Comparison of ENCODE assay signal across 23 cellular contexts in the genomic region with DNA sequence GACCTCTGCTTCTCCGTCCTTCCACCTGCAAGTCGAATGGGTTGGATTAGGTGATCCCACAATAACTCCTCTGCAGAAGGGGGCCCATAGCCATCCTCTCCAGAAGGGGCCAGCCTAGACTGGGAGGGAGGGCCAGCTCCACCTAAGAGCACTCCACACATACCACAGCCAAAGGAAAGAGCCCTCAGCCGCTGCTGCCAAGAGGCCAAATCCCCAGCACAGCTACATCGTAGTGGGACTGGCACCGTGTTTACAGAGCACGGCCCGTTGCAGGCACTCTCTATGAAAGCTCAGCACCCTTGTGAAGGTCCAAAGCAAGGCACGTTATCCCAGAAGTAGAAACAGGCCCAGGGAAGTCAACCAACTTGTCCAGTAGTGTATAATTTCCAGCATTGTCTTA. TPM values are rescaled to one million over a fixed set of nuclear protein-coding genes. Genes with fewer than 3 reads are reported as not detected.
A peak's percentile ranks its signal among the peaks of the same experiment; 100 is the strongest.
DNase-seq lines count a peak whose midpoint lies in the region; ATAC-seq and TF ChIP-seq lines count a peak whose summit lies in the region.
"Had no signal": no experiment of that assay in that cellular context is flagged by ENCODE, and none has a peak within 500 bp of the region (broad histone marks: within the 10 kb centered on the region; RNA-seq: fewer than 3 reads in every experiment).

No MANE protein-coding gene starts in this region.

- CTCF ChIA-PET in naive thymus-derived CD4-positive, alpha-beta T cell (lab: Charles Lee), result interaction anchor here (0.9 to 2.4 kb wide), 3 partner anchors 12 to 113 kb away, joined by 3 to 12 read pairs (median 4); no protein-coding TSS in a partner anchor

- peaks cover 14% of the 10 kb centered on the region for H3K27me3 Mint-ChIP-seq in IgD-negative memory B cell
- peaks cover 9 to 25% (median 18%) of the 10 kb centered on the region in 5 donors for H3K27me3 Mint-ChIP-seq in naive thymus-derived CD4-positive, alpha-beta T cell

- TF ChIP-seq EP300 in esophagus muscularis mucosa (IDR thresholded peaks at IDR 0.05), result no peak
- TF ChIP-seq EP300 in transverse colon (IDR thresholded peaks at IDR 0.05; ENCODE audit: low read depth), result no peak

- peak overlapping the region in 3 of 4 donors; percentile 28 to 88 (median 38) for H3K4me3 Mint-ChIP-seq in IgD-negative memory B cell
- peak overlapping the region in 5 of 10 donors; percentile 14 to 87 (median 68) for H3K4me3 Mint-ChIP-seq in naive thymus-derived CD4-positive, alpha-beta T cell
- H3K4me3 Mint-ChIP-seq: activated T-cell treated with anti-CD3 and anti-CD28 coated beads, Interleukin-2, amount 50 U/mL, for 24 hours had no signal

- no peak for ATAC-seq in naive thymus-derived CD4-positive, alpha-beta T cell
- ATAC-seq in GM19395 (IDR thresholded peaks at IDR 0.05; ENCODE audit: unreplicated experiment), result no peak
- ATAC-seq: body of pancreas, foreskin keratinocyte, PC-3 had no signal

- 38% methylated on average over 8 of the region's 8 CpGs for WGBS in esophagus muscularis mucosa
- WGBS in transverse colon (ENCODE audit: low coverage in 1 of 2), 2 donors, result 77% methylated on average over 8 of the region's 8 CpGs; no CpG with 5 or more reads in 1 of the 2 donors

- intact Hi-C loops in esophagus muscularis mucosa (cut with DNase I) (no loop called here), transverse colon (cut with DNase I; ENCODE audit: low total_unique reads) (no loop called here)
- intact Hi-C loops in naive thymus-derived CD4-positive, alpha-beta T cell (cut with micrococcal nuclease), result loop anchor here in 1 of 2 donors (5.0 to 10.0 kb wide), 2 partner anchors 308 to 605 kb away; a partner anchor contains a TSS

- H3K9me3 ChIP-seq in esophagus muscularis mucosa (no peaks in the 10 kb centered on the region), transverse colon (no peaks in the 10 kb centered on the region)
- no peaks in the 10 kb centered on the region for H3K9me3 ChIP-seq in naive thymus-derived CD4-positive, alpha-beta T cell (ENCODE audit: control insufficient read depth in 2 of 3, low read length in 3 of 3)
- H3K9me3 ChIP-seq: body of pancreas, lower lobe of right lung, suprapubic skin had no signal

- in situ Hi-C loops in transverse colon (cut with MboI; ENCODE audit: low pct_ligation_motif_present in 1 of 4, low pct_unique_long_range_greater_than_20kb in 1 of 4, low sequenced_read_pairs in 3 of 4), result no loop called here

- no peaks in the 10 kb centered on the region for H3K36me3 ChIP-seq in esophagus muscularis mucosa
- H3K36me3 ChIP-seq in naive thymus-derived CD4-positive, alpha-beta T cell (ENCODE audit: control insufficient read depth in 2 of 3, insufficient read depth in 3 of 3, low read length in 3 of 3), result no peaks in the 10 kb centered on the region
- H3K36me3 ChIP-seq in transverse colon, result no peaks in the 10 kb centered on the region
- H3K36me3 ChIP-seq: lower lobe of right lung, suprapubic skin had no signal

- H3K4me1 ChIP-seq in esophagus muscularis mucosa, result peaks cover 78 to 100% (median 100%) of the 10 kb centered on the region in 4 donors
- H3K4me1 ChIP-seq in naive thymus-derived CD4-positive, alpha-beta T cell (ENCODE audit: control insufficient read depth in 2 of 2, insufficient read depth in 2 of 2, low read length in 2 of 2), result peaks cover 12 to 46% of the 10 kb centered on the region in 2 donors
- peaks cover 40 to 87% (median 56%) of the 10 kb centered on the region in 4 donors for H3K4me1 ChIP-seq in transverse colon
- H3K4me1 ChIP-seq: foreskin keratinocyte had no signal

- no peak for DNase-seq in esophagus muscularis mucosa (ENCODE audit: extremely low spot score)
- no peak for DNase-seq in naive thymus-derived CD4-positive, alpha-beta T cell
- DNase-seq in transverse colon, result no peak
- DNase-seq in kidney tubule cell (ENCODE audit: low spot score), result no peak
- DNase-seq in NCI-H1436 treated with DMSO at 0.1 percent for 48 hours (lab: John Stamatoyannopoulos, UW), result no peak
- DNase-seq: activated CD4-positive, alpha-beta T cell treated with anti-CD3 and anti-CD28 coated beads for 48 hours; activated T-cell treated with anti-CD3 and anti-CD28 coated beads, Interleukin-2, amount 50 U/mL, for 24 hours; DMS153; effector CD8-positive, alpha-beta T cell; erythroblast; foreskin keratinocyte; GDM1; lower lobe of right lung; NCI-H510A; PC-3; SIG-M5; small intestine; stimulated activated CD4-positive, alpha-beta T cell treated with anti-CD3 and anti-CD28 coated beads, Interleukin-2, amount 100 ng/mL, for 24 hours had no signal

- H3K4me3 ChIP-seq in esophagus muscularis mucosa, result no peak overlapping the region
- H3K4me3 ChIP-seq in naive thymus-derived CD4-positive, alpha-beta T cell (ENCODE audit: low read length), result no peak overlapping the region
- H3K4me3 ChIP-seq in transverse colon, result no peak overlapping the region
- H3K4me3 ChIP-seq: body of pancreas, lower lobe of right lung, suprapubic skin had no signal

- H3K27ac Mint-ChIP-seq in IgD-negative memory B cell, result peak overlapping the region in 1 of 3 donors; percentile 87
- peak overlapping the region in 7 of 9 donors; percentile 60 to 97 (median 93) for H3K27ac Mint-ChIP-seq in naive thymus-derived CD4-positive, alpha-beta T cell
- H3K27ac Mint-ChIP-seq: activated T-cell treated with anti-CD3 and anti-CD28 coated beads, Interleukin-2, amount 50 U/mL, for 24 hours; CD14-positive monocyte had no signal

- TF ChIP-seq CTCF in esophagus muscularis mucosa (IDR thresholded peaks at IDR 0.05), result no peak
- no peak for TF ChIP-seq CTCF in transverse colon (IDR thresholded peaks at IDR 0.05)

- peaks cover 13 to 30% (median 23%) of the 10 kb centered on the region in 3 donors for H3K4me1 Mint-ChIP-seq in IgD-negative memory B cell
- peaks cover 30 to 65% (median 62%) of the 10 kb centered on the region in 7 donors for H3K4me1 Mint-ChIP-seq in naive thymus-derived CD4-positive, alpha-beta T cell

- peaks cover 0 to 1% (median 0%) of the 10 kb centered on the region in 3 donors for H3K9me3 Mint-ChIP-seq in IgD-negative memory B cell
- H3K9me3 Mint-ChIP-seq in naive thymus-derived CD4-positive, alpha-beta T cell, result no peaks in the 10 kb centered on the region
- H3K9me3 Mint-ChIP-seq: activated T-cell treated with anti-CD3 and anti-CD28 coated beads, Interleukin-2, amount 50 U/mL, for 24 hours had no signal

- TF ChIP-seq POLR2A in esophagus muscularis mucosa (IDR thresholded peaks at IDR 0.05; ENCODE audit: low read depth), result no peak
- no peak for TF ChIP-seq POLR2A in transverse colon (IDR thresholded peaks at IDR 0.05)

- POLR2A ChIA-PET in naive thymus-derived CD4-positive, alpha-beta T cell (lab: Charles Lee), result interaction anchor here (0.7 to 6.1 kb wide), 5 partner anchors 10 to 116 kb away, joined by 3 to 34 read pairs (median 6); a partner anchor contains a TSS

- H3K27me3 ChIP-seq in esophagus muscularis mucosa (peaks cover 0 to 38% (median 5%) of the 10 kb centered on the region in 4 donors), transverse colon (peaks cover 16% of the 10 kb centered on the region)
- H3K27me3 ChIP-seq in naive thymus-derived CD4-positive, alpha-beta T cell (ENCODE audit: control insufficient read depth in 2 of 2, insufficient read depth in 2 of 2, low read length in 2 of 2), result peaks cover 7 to 9% of the 10 kb centered on the region in 2 donors

- H3K36me3 Mint-ChIP-seq in IgD-negative memory B cell, result peaks cover 2% of the 10 kb centered on the region
- H3K36me3 Mint-ChIP-seq in naive thymus-derived CD4-positive, alpha-beta T cell, result peaks cover 0 to 5% (median 0%) of the 10 kb centered on the region in 5 donors

- peak overlapping the region; percentile 86 to 88 (median 88) for H3K27ac ChIP-seq in esophagus muscularis mucosa (replicated peaks in 1 of 4)
- H3K27ac ChIP-seq in naive thymus-derived CD4-positive, alpha-beta T cell (ENCODE audit: low read depth, low read length), result no peak overlapping the region
- peak overlapping the region; percentile 52 to 94 (median 84) for H3K27ac ChIP-seq in transverse colon
- H3K27ac ChIP-seq: foreskin keratinocyte, lower lobe of right lung, suprapubic skin had no signal

RNA-seq across cellular contexts. Expression of a gene that starts 5.4 kb away (rescaled TPM):
- polyA plus RNA-seq in IgD-negative memory B cell, result 2.5 TPM
- 10 to 100 TPM; 29.8 to 71.7 (median 42.5) TPM for total RNA-seq in esophagus muscularis mucosa
- 1 to 10 TPM in 4 of 5 experiments, under 1 TPM in 1; 0.56 to 4.9 (median 3.2) TPM for total RNA-seq in naive thymus-derived CD4-positive, alpha-beta T cell
- 1 to 10 TPM; 3.0 to 5.2 TPM for polyA plus RNA-seq in naive thymus-derived CD4-positive, alpha-beta T cell
- total RNA-seq in transverse colon, result 10 to 100 TPM in 3 of 4 donors, 1 to 10 TPM in 1; 9.5 to 39.0 (median 19.3) TPM
- total RNA-seq: foreskin keratinocyte had no signal
- polyA plus RNA-seq: CD14-positive monocyte, foreskin keratinocyte had no signal

RNA-seq across cellular contexts. Expression of a gene that starts 18.1 kb away (rescaled TPM):
- 2.0 TPM for polyA plus RNA-seq in IgD-negative memory B cell
- 10 to 100 TPM in 3 of 4 donors, 1 to 10 TPM in 1; 3.7 to 20.2 (median 16.2) TPM for total RNA-seq in esophagus muscularis mucosa
- 10 to 100 TPM in 1 of 5 experiments, 1 to 10 TPM in 4; 2.8 to 19.1 (median 7.9) TPM for total RNA-seq in naive thymus-derived CD4-positive, alpha-beta T cell
- 10 to 100 TPM in 1 of 2 donors, 1 to 10 TPM in 1; 4.6 to 12.7 TPM for polyA plus RNA-seq in naive thymus-derived CD4-positive, alpha-beta T cell
- total RNA-seq in transverse colon, result 10 to 100 TPM in 2 of 4 donors, 1 to 10 TPM in 2; 2.5 to 34.2 (median 7.0) TPM

RNA-seq across cellular contexts. Expression of a gene that starts 51.5 kb away (rescaled TPM):
- 11.2 TPM for polyA plus RNA-seq in IgD-negative memory B cell
- total RNA-seq in esophagus muscularis mucosa, result under 1 TPM in 1 of 4 donors, not detected in 3; 0.42 TPM
- total RNA-seq in naive thymus-derived CD4-positive, alpha-beta T cell, result 10 to 100 TPM; 11.3 to 46.6 (median 20.9) TPM
- polyA plus RNA-seq in naive thymus-derived CD4-positive, alpha-beta T cell, result 10 to 100 TPM; 27.0 to 49.4 TPM
- 1 to 10 TPM in 1 of 4 donors, not detected in 3; 1.1 TPM for total RNA-seq in transverse colon
- total RNA-seq: body of pancreas had no signal

RNA-seq across cellular contexts. Expression of a gene that starts 55.5 kb away (rescaled TPM):
- 21.6 TPM for polyA plus RNA-seq in IgD-negative memory B cell
- total RNA-seq in esophagus muscularis mucosa (10 to 100 TPM; 13.1 to 25.3 (median 19.9) TPM), transverse colon (10 to 100 TPM; 33.3 to 76.4 (median 51.4) TPM)
- 10 to 100 TPM; 59.7 to 88.0 (median 76.6) TPM for total RNA-seq in naive thymus-derived CD4-positive, alpha-beta T cell
- 10 to 100 TPM; 13.8 to 18.6 TPM for polyA plus RNA-seq in naive thymus-derived CD4-positive, alpha-beta T cell

Comparison
In these comparisons a context has a peak if more than half of its experiments do, and no peak if none do; other contexts are left out.
1. RNA of a gene that starts 51.5 kb away (total RNA-seq): 11.3 to 46.6 TPM in naive thymus-derived CD4-positive, alpha-beta T cell; 0.42 TPM in esophagus muscularis mucosa and 1.1 TPM in transverse colon; every median in the first group is over 4 times any median in the second.